Comparison of ENCODE assay signal across 36 cellular contexts in the genomic region with DNA sequence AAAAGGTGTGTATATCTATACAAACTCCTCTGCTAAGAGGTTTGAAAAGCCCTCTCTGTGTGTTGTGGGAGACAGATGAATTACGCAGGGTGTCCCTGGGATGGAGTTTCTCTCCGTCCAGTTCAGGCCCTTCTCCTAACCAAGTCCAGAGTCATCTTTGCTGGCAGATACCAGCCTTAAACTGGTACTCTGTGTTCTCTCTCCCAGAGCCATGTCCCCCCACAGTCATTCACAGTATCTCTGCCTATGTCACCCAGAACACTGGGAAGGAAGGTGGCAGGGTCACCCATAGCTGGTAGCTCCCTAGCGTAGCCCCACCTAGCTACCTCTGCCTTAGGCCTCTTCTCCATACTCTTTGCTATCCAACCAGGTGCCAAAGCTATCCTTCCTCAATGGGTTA. TPM values are rescaled to one million over a fixed set of nuclear protein-coding genes. Genes with fewer than 3 reads are reported as not detected.
"Had no signal": no experiment of that assay in that cellular context is flagged by ENCODE, and none has a peak within 500 bp of the region (broad histone marks: within the 10 kb centered on the region; RNA-seq: fewer than 3 reads in every experiment).

No MANE protein-coding gene starts in this region.

- DNase-seq: Karpas-422, Kasumi-1, MG63, MM.1S, MV-4-11, NCI-H1048, NCI-H1092, NCI-H1092 treated with DMSO at 0.1 percent for 48 hours, NCI-H1105, NCI-H1105 treated with DMSO at 0.1 percent for 48 hours, NCI-H1417, NCI-H1417 treated with DMSO at 0.1 percent for 48 hours, NCI-H1436, NCI-H1436 treated with DMSO at 0.1 percent for 48 hours, NCI-H146, NCI-H1694, NCI-H1694 treated with DMSO at 0.1 percent for 48 hours, NCI-H187, NCI-H187 treated with DMSO at 0.1 percent for 48 hours, NCI-H1930, NCI-H2029, NCI-H2029 treated with DMSO at 0.1 percent for 48 hours, NCI-H2081, NCI-H2081 treated with DMSO at 0.1 percent for 48 hours, NCI-H2107, NCI-H2171, NCI-H2171 treated with DMSO at 0.1 percent for 48 hours, NCI-H2227 treated with DMSO at 0.1 percent for 48 hours, NCI-H226, NCI-H345, NCI-H446, NCI-H446 treated with DMSO at 0.1 percent for 48 hours, NCI-H510A had no signal

RNA-seq across cellular contexts. Expression of a gene that starts 33.8 kb away (rescaled TPM):
- total RNA-seq: LHCN-M2, M059J, MCF 10A had no signal
